Comparison of ENCODE assay signal across 20 cellular contexts in genomic region chr18:31976242-31976641, GRCh38.
"Had no signal": no experiment of that assay in that cellular context is flagged by ENCODE, and none has a peak within 500 bp of the region (broad histone marks: within the 10 kb centered on the region; RNA-seq: fewer than 3 reads in every experiment).

No MANE protein-coding gene starts in this region.

- H3K9me2 ChIP-seq: SK-N-SH had no signal

- FAIRE-seq: RCC 7860 had no signal

- H3K4me3 Mint-ChIP-seq: IgD-negative memory B cell had no signal

- H3K9ac ChIP-seq: SK-N-SH had no signal

- H3K27me3 Mint-ChIP-seq: IgD-negative memory B cell had no signal

- H3K9me3 ChIP-seq: SK-N-SH had no signal

- DNase-seq: KBM-7, MV-4-11, NCI-H1048, NCI-H1105, NCI-H1417, NCI-H1436 treated with DMSO at 0.1 percent for 48 hours, NCI-H187, NCI-H2029, NCI-H2081 treated with DMSO at 0.1 percent for 48 hours, NCI-H2171, NCI-H226, NCI-H446, NCI-H510A, NCI-H526, NCI-H82, Right ventricle myocardium superior, RPMI8226, SK-N-SH had no signal

- H3K4me2 ChIP-seq: SK-N-SH had no signal

- H3K27ac Mint-ChIP-seq: IgD-negative memory B cell had no signal
